Comparison of ENCODE assay signal across 1 cellular context in genomic region chr19:16627194-16627927, GRCh38.
TF ChIP-seq lines count a peak whose summit lies in the region.

No MANE protein-coding gene starts in this region.

TF ChIP-seq in K562, 482 proteins besides CTCF, POLR2A, EP300 and RAD21 (continued from another document and continues in another):
- TF ChIP-seq ZNF830 (CRISPR knock-in tag; IDR thresholded peaks at IDR 0.05) (0 out of 2 replicates have a peak, but pooled peaks have one; percentile 29), NONO (IDR thresholded peaks at IDR 0.05; ENCODE audit: low read depth in 2 of 2, low read length in 1 of 2) (no peak), ZNF407 (IDR thresholded peaks at IDR 0.05; ENCODE audit: low read depth) (no peak), PRDM10 (IDR thresholded peaks at IDR 0.05; ENCODE audit: partially characterized antibody) (no peak), ZNF263 (CRISPR knock-in tag; IDR thresholded peaks at IDR 0.05; ENCODE audit: borderline replicate concordance) (peak; percentile 34; the same call in 1 of the 2 replicates), STAT5B (CRISPR knock-in tag; IDR thresholded peaks at IDR 0.05) (no peak), ZNF696 (CRISPR knock-in tag; conservative IDR thresholded peaks at IDR 0.05) (no peak), LARP7 (IDR thresholded peaks at IDR 0.05) (no peak), SRSF9 (IDR thresholded peaks at IDR 0.05; ENCODE audit: borderline replicate concordance, low read depth, low read length) (no peak), TAF1 (IDR thresholded peaks at IDR 0.05; ENCODE audit: control insufficient read depth, extremely low read depth, insufficient read depth, low read length, severe bottlenecking) (peak; percentile 11), BCLAF1 (IDR thresholded peaks at IDR 0.05; ENCODE audit: borderline replicate concordance in 1 of 2, control insufficient read depth in 1 of 2, low read depth in 2 of 2, low read length in 1 of 2) (no peak), SMARCA4 (IDR thresholded peaks at IDR 0.05) (no peak), ZNF224 (CRISPR knock-in tag; IDR thresholded peaks at IDR 0.05) (no peak), ZNF584 (CRISPR knock-in tag; IDR thresholded peaks at IDR 0.05; ENCODE audit: low read depth) (no peak), ZBTB40 (IDR thresholded peaks at IDR 0.05) (no peak), ZBTB40 (CRISPR knock-in tag; IDR thresholded peaks at IDR 0.05) (no peak), POLR2AphosphoS5 (IDR thresholded peaks at IDR 0.05; ENCODE audit: control insufficient read depth, insufficient read depth, low read depth, low read length) (no peak), ZNF197 (CRISPR knock-in tag; IDR thresholded peaks at IDR 0.05; ENCODE audit: low read depth) (no peak), SMAD3 (CRISPR knock-in tag; conservative IDR thresholded peaks at IDR 0.05) (no peak), CCAR2 (IDR thresholded peaks at IDR 0.05; ENCODE audit: low read depth, low read length) (no peak), AFF4 (CRISPR knock-in tag; IDR thresholded peaks at IDR 0.05) (peak; percentile 85; the same call in 1 of the 2 replicates)
